Comparison of ENCODE assay signal across 28 cellular contexts in genomic region chrX:121165930-121166359, GRCh38.
"Had no signal": no experiment of that assay in that cellular context is flagged by ENCODE, and none has a peak within 500 bp of the region (broad histone marks: within the 10 kb centered on the region; RNA-seq: fewer than 3 reads in every experiment).

No MANE protein-coding gene starts in this region.

- DNase-seq: activated B cell treated with CpG ODN at 0.5 μM for 24 hours; activated CD4-positive, alpha-beta memory T cell treated with anti-CD3 and anti-CD28 coated beads for 36 hours; activated CD4-positive, alpha-beta T cell treated with anti-CD3 and anti-CD28 coated beads for 36 hours; activated CD4-positive, alpha-beta T cell treated with anti-CD3 and anti-CD28 coated beads, Interleukin-2, amount 10 ng/mL, durations not matched to agents 24 days and 14 days; activated CD4-positive, CD25-positive, alpha-beta regulatory T cell treated with anti-CD3 and anti-CD28 coated beads, Interleukin-2, amount 50 U/mL, for 72 hours; activated CD8-positive, alpha-beta memory T cell treated with anti-CD3 and anti-CD28 coated beads, Interleukin-2, amount 10 ng/mL, durations not matched to agents 7 days and 5 days; activated CD8-positive, alpha-beta memory T cell treated with anti-CD3 and anti-CD28 coated beads, Interleukin-2, amount 50 U/mL, for 4 hours; activated CD8-positive, alpha-beta T cell treated with anti-CD3 and anti-CD28 coated beads, Interleukin-2, amount 10 ng/mL, durations not matched to agents 7 days and 5 days; activated effector memory CD4-positive, alpha-beta T cell treated with anti-CD3 and anti-CD28 coated beads, Interleukin-2, amount 50 U/mL, for 16 hours; activated naive CD4-positive, alpha-beta T cell treated with anti-CD3 and anti-CD28 coated beads for 36 hours; activated naive CD8-positive, alpha-beta T cell treated with anti-CD3 and anti-CD28 coated beads, Interleukin-2, amount 10 ng/mL, durations not matched to agents 7 days and 5 days; activated T-cell treated with anti-CD3 and anti-CD28 coated beads, Interleukin-2, amount 50 U/mL, for 1 hour; activated T-cell treated with anti-CD3 and anti-CD28 coated beads, Interleukin-2, amount 50 U/mL, for 48 hours; colonic mucosa; effector CD8-positive, alpha-beta T cell; esophagus squamous epithelium; foreskin fibroblast; head of caudate nucleus; T-helper 1 cell; T-helper 17 cell; T1000; WERI-Rb-1 had no signal

- ATAC-seq: activated CD4-positive, alpha-beta T cell treated with anti-CD3 and anti-CD28 coated beads for 36 hours; activated CD8-positive, alpha-beta memory T cell treated with anti-CD3 and anti-CD28 coated beads, Interleukin-2, amount 10 ng/mL, durations not matched to agents 7 days and 5 days; activated CD8-positive, alpha-beta T cell treated with anti-CD3 and anti-CD28 coated beads, Interleukin-2, amount 10 ng/mL, durations not matched to agents 7 days and 5 days; activated naive CD4-positive, alpha-beta T cell treated with anti-CD3 and anti-CD28 coated beads, Interleukin-2, amount 50 U/mL, for 72 hours; T-helper 17 cell had no signal

- H3K9me3 ChIP-seq: colonic mucosa, esophagus squamous epithelium had no signal

- H3K36me3 ChIP-seq: colonic mucosa, esophagus squamous epithelium, WERI-Rb-1 had no signal

- H3K27ac ChIP-seq: colonic mucosa, epithelial cell of prostate, esophagus squamous epithelium, WERI-Rb-1 had no signal

- H3K4me1 ChIP-seq: colonic mucosa, esophagus squamous epithelium had no signal

- FAIRE-seq: bronchial epithelial cell, endometrium, endothelial cell of umbilical vein, frontal cortex had no signal

- H3K27me3 ChIP-seq: colonic mucosa, esophagus squamous epithelium had no signal

- H3K4me3 ChIP-seq: colonic mucosa, esophagus squamous epithelium had no signal
